ENCODE assay signal across 11 cellular contexts in the genomic region with DNA sequence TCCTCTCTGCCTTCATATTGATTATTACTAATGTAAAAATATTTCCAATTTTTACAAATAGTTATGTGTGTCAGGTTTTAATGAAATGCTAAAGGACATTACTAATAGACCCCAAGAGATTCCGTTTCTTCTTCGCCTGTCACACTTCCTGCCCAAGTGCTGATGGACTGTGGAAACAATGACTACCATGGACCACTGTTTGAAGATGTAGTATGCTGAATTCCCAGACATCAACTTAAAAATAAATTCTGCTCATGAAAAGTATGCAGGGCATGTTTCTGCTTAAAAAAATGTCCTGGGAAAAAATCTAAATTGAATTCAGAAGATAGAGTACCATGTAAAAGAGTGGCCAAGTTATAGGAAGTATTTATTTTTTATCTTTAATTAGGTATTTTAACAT.
"Had no signal": no experiment of that assay in that cellular context is flagged by ENCODE, and none has a peak within 500 bp of the region (broad histone marks: within the 10 kb centered on the region; RNA-seq: fewer than 3 reads in every experiment).

No MANE protein-coding gene starts in this region.

- DNase-seq: activated CD4-positive, alpha-beta memory T cell treated with anti-CD3 and anti-CD28 coated beads for 36 hours; activated naive CD8-positive, alpha-beta T cell treated with anti-CD3 and anti-CD28 coated beads, Interleukin-2, amount 10 ng/mL, durations not matched to agents 7 days and 5 days; activated T-cell treated with anti-CD3 and anti-CD28 coated beads, Interleukin-2, amount 50 U/mL, for 48 hours; aorta; central memory CD4-positive, alpha-beta T cell; erythroblast; head of caudate nucleus; nephron progenitor cell; SHP77; thyroid gland had no signal

- H3K4me1 ChIP-seq: thyroid gland had no signal

- H3K36me3 ChIP-seq: thyroid gland had no signal

- H3K27me3 Mint-ChIP-seq: activated naive CD8-positive, alpha-beta T cell treated with anti-CD3 and anti-CD28 coated beads, Interleukin-2, amount 10 ng/mL, durations not matched to agents 7 days and 5 days had no signal

- H3K4me3 Mint-ChIP-seq: activated CD4-positive, alpha-beta memory T cell treated with anti-CD3 and anti-CD28 coated beads for 36 hours; activated naive CD8-positive, alpha-beta T cell treated with anti-CD3 and anti-CD28 coated beads, Interleukin-2, amount 10 ng/mL, durations not matched to agents 7 days and 5 days; nephron progenitor cell had no signal

- H3K27me3 ChIP-seq: thyroid gland had no signal

- H3K36me3 Mint-ChIP-seq: activated CD4-positive, alpha-beta memory T cell treated with anti-CD3 and anti-CD28 coated beads for 36 hours; activated naive CD8-positive, alpha-beta T cell treated with anti-CD3 and anti-CD28 coated beads, Interleukin-2, amount 10 ng/mL, durations not matched to agents 7 days and 5 days had no signal

- H3K27ac Mint-ChIP-seq: activated CD4-positive, alpha-beta memory T cell treated with anti-CD3 and anti-CD28 coated beads for 36 hours; activated naive CD8-positive, alpha-beta T cell treated with anti-CD3 and anti-CD28 coated beads, Interleukin-2, amount 10 ng/mL, durations not matched to agents 7 days and 5 days; nephron progenitor cell had no signal

- ATAC-seq: left lobe of liver had no signal

- H3K9me3 Mint-ChIP-seq: activated CD4-positive, alpha-beta memory T cell treated with anti-CD3 and anti-CD28 coated beads for 36 hours; activated naive CD8-positive, alpha-beta T cell treated with anti-CD3 and anti-CD28 coated beads, Interleukin-2, amount 10 ng/mL, durations not matched to agents 7 days and 5 days; nephron progenitor cell had no signal

- H3K9me3 ChIP-seq: thyroid gland had no signal

- H3K4me3 ChIP-seq: thyroid gland had no signal

- H3K27ac ChIP-seq: thyroid gland had no signal
